ENCODE assay signal across 30 cellular contexts in genomic region chr1:52593495-52593894, GRCh38. TPM values are rescaled to one million over a fixed set of nuclear protein-coding genes. Genes with fewer than 3 reads are reported as not detected.
"Had no signal": no experiment of that assay in that cellular context is flagged by ENCODE, and none has a peak within 500 bp of the region (broad histone marks: within the 10 kb centered on the region; RNA-seq: fewer than 3 reads in every experiment).

No MANE protein-coding gene starts in this region.

- H3K36me3 ChIP-seq: breast epithelium, gastroesophageal sphincter, pancreas, vagina had no signal

- H3K9me3 ChIP-seq: breast epithelium, gastroesophageal sphincter, pancreas, testis, vagina had no signal

- H3K27me3 Mint-ChIP-seq: activated naive CD8-positive, alpha-beta T cell treated with anti-CD3 and anti-CD28 coated beads for 36 hours; activated T-cell treated with anti-CD3 and anti-CD28 coated beads, Interleukin-2, amount 50 U/mL, for 24 hours; activated T-helper 17 cell treated with anti-CD3 and anti-CD28 coated beads, Interleukin-2, amount 50 U/mL, for 72 hours; central memory CD8-positive, alpha-beta T cell had no signal

- H3K4me3 Mint-ChIP-seq: activated naive CD8-positive, alpha-beta T cell treated with anti-CD3 and anti-CD28 coated beads for 36 hours; activated T-cell treated with anti-CD3 and anti-CD28 coated beads, Interleukin-2, amount 50 U/mL, for 24 hours; activated T-helper 17 cell treated with anti-CD3 and anti-CD28 coated beads, Interleukin-2, amount 50 U/mL, for 72 hours; central memory CD8-positive, alpha-beta T cell had no signal

- H3K4me1 ChIP-seq: breast epithelium, gastroesophageal sphincter, pancreas, testis, vagina had no signal

- H3K27ac ChIP-seq: breast epithelium, gastroesophageal sphincter, pancreas, testis, vagina had no signal

- H3K27ac Mint-ChIP-seq: activated T-cell treated with anti-CD3 and anti-CD28 coated beads, Interleukin-2, amount 50 U/mL, for 24 hours; activated T-helper 17 cell treated with anti-CD3 and anti-CD28 coated beads, Interleukin-2, amount 50 U/mL, for 72 hours had no signal

- H3K4me1 Mint-ChIP-seq: activated T-helper 17 cell treated with anti-CD3 and anti-CD28 coated beads, Interleukin-2, amount 50 U/mL, for 72 hours; central memory CD8-positive, alpha-beta T cell had no signal

- H3K4me3 ChIP-seq: breast epithelium, gastroesophageal sphincter, pancreas, testis, vagina had no signal

- H3K27me3 ChIP-seq: breast epithelium, gastroesophageal sphincter, pancreas, testis, vagina had no signal

- ATAC-seq: activated T-helper 17 cell treated with anti-CD3 and anti-CD28 coated beads, Interleukin-2, amount 50 U/mL, for 72 hours; esophagus mucosa; gastroesophageal sphincter; pancreas; right cardiac atrium had no signal

- DNase-seq: activated CD8-positive, alpha-beta memory T cell treated with anti-CD3 and anti-CD28 coated beads, Interleukin-2, amount 50 U/mL, for 4 hours; activated naive CD4-positive, alpha-beta T cell; activated naive CD8-positive, alpha-beta T cell treated with anti-CD3 and anti-CD28 coated beads for 36 hours; activated T-cell treated with anti-CD3 and anti-CD28 coated beads, Interleukin-2, amount 50 U/mL, for 24 hours; amniotic stem cell; effector memory CD4-positive, alpha-beta T cell; head of caudate nucleus; hypothalamus; left ventricle myocardium superior; pancreas; right cardiac atrium; small intestine; stimulated activated CD4-positive, alpha-beta T cell treated with anti-CD3 and anti-CD28 coated beads, Interleukin-15, amount 100 ng/mL, for 24 hours; stimulated activated CD8-positive, alpha-beta memory T cell treated with anti-CD3 and anti-CD28 coated beads, Interleukin-4, amount 100 ng/mL, for 48 hours; stimulated activated naive CD4-positive, alpha-beta T cell; T-helper 9 cell; testis had no signal

- H3K9me3 Mint-ChIP-seq: activated naive CD8-positive, alpha-beta T cell treated with anti-CD3 and anti-CD28 coated beads for 36 hours; activated T-cell treated with anti-CD3 and anti-CD28 coated beads, Interleukin-2, amount 50 U/mL, for 24 hours; activated T-helper 17 cell treated with anti-CD3 and anti-CD28 coated beads, Interleukin-2, amount 50 U/mL, for 72 hours; central memory CD8-positive, alpha-beta T cell; nephron had no signal

- FAIRE-seq: colon, islet of Langerhans, pancreas, small intestine had no signal

RNA-seq across cellular contexts. Expression of gene SHISAL2A, which starts 39.5 kb away (rescaled TPM):
- total RNA-seq: dermis microvascular lymphatic vessel endothelial cell, endothelial cell of umbilical vein, gastroesophageal sphincter, left ventricle myocardium superior, myocyte, pulmonary artery endothelial cell, right cardiac atrium had no signal
- polyA plus RNA-seq: endothelial cell of umbilical vein, right cardiac atrium had no signal
